In genomic region chr10:133100706-133101463, GRCh38 we compare ENCODE assay signal across 9 cellular contexts. TPM values are rescaled to one million over a fixed set of nuclear protein-coding genes. Genes with fewer than 3 reads are reported as not detected.
DNase-seq lines count a peak whose midpoint lies in the region; ATAC-seq and TF ChIP-seq lines count a peak whose summit lies in the region.
"Had no signal": no experiment of that assay in that cellular context is flagged by ENCODE, and none has a peak within 500 bp of the region (broad histone marks: within the 10 kb centered on the region; RNA-seq: fewer than 3 reads in every experiment).

No MANE protein-coding gene starts in this region.

- H3K27me3 Mint-ChIP-seq in T-cell: peaks cover 10 to 31% of the 10 kb centered on the region in 2 donors

- H4K20me1 ChIP-seq in mammary epithelial cell (ENCODE audit: insufficient read depth, low read length): no peaks in the 10 kb centered on the region

- POLR2A ChIA-PET in T-cell (lab: Charles Lee): no interaction called here

- CTCF ChIA-PET in mammary epithelial cell (lab: Charles Lee; ENCODE audit: low non-redundant PET): no interaction called here
- CTCF ChIA-PET in T-cell (lab: Charles Lee): no interaction called here

- TF ChIP-seq EP300 in upper lobe of left lung (IDR thresholded peaks at IDR 0.05): no peak

- no peak for TF ChIP-seq POLR2A in breast epithelium (IDR thresholded peaks at IDR 0.05)
- no peak for TF ChIP-seq POLR2A in upper lobe of left lung (IDR thresholded peaks at IDR 0.05)

- no peak overlapping the region for H3K27ac Mint-ChIP-seq in T-cell
- H3K27ac Mint-ChIP-seq: mesothelial cell of epicardium had no signal

- no peaks in the 10 kb centered on the region for H3K79me2 ChIP-seq in mammary epithelial cell (ENCODE audit: insufficient read depth, low read length)

- H3K27me3 ChIP-seq in breast epithelium (peaks cover 0 to 100% of the 10 kb centered on the region in 2 donors), mammary epithelial cell (ENCODE audit: insufficient read depth, low read length) (peaks cover 6% of the 10 kb centered on the region), upper lobe of left lung (peaks cover 0 to 3% (median 0%) of the 10 kb centered on the region in 4 donors), aorta (ENCODE audit: control insufficient read depth in 1 of 2, insufficient read depth in 2 of 2, low read length in 1 of 2) (no peaks in the 10 kb centered on the region)

- H3K36me3 ChIP-seq in breast epithelium (no peaks in the 10 kb centered on the region), mammary epithelial cell (ENCODE audit: insufficient read depth, low read length) (no peaks in the 10 kb centered on the region), upper lobe of left lung (no peaks in the 10 kb centered on the region), aorta (ENCODE audit: control insufficient read depth in 1 of 2, insufficient read depth in 2 of 2, low read length in 1 of 2) (no peaks in the 10 kb centered on the region)

- H3K4me3 ChIP-seq in breast epithelium (peak overlapping the region in 2 of 3 donors; percentile 29 to 46), mammary epithelial cell (replicated peaks in 1 of 3; ENCODE audit: insufficient read depth in 1 of 3, low read depth in 2 of 3, low read length in 3 of 3) (no peak overlapping the region), upper lobe of left lung (no peak overlapping the region), aorta (ENCODE audit: low read length in 2 of 2) (no peak overlapping the region)

- dilution Hi-C loops in mammary epithelial cell (cut with HindIII; ENCODE audit: low sequenced_read_pairs): no loop called here

- no peaks in the 10 kb centered on the region for H3K36me3 Mint-ChIP-seq in T-cell
- H3K36me3 Mint-ChIP-seq: mesothelial cell of epicardium had no signal

- no TSS peak for BruUV-seq in mammary epithelial cell (replicated peaks; lab: Mats Ljungman, UMichigan)

- peaks cover 6 to 7% (median 6%) of the 10 kb centered on the region in 3 donors for H3K4me1 Mint-ChIP-seq in T-cell

- in situ Hi-C loops in mammary epithelial cell (cut with MboI; ENCODE audit: low sequenced_read_pairs in 2 of 2): no loop called here

- no peak overlapping the region for H2AFZ ChIP-seq in mammary epithelial cell (ENCODE audit: low read depth, low read length)

- ATAC-seq in T-cell (replicated peaks in 1 of 4): peak in 3 of 4 experiments; percentile 34 to 45 (median 34)
- ATAC-seq in upper lobe of left lung (ENCODE audit: low FRiP score in 2 of 2): no peak
- ATAC-seq in HG02981 (IDR thresholded peaks at IDR 0.05; ENCODE audit: unreplicated experiment): no peak
- no peak for ATAC-seq in aorta (ENCODE audit: low FRiP score)
- ATAC-seq in HG03097 (IDR thresholded peaks at IDR 0.05; ENCODE audit: low FRiP score, unreplicated experiment): no peak

- TF ChIP-seq CTCF in breast epithelium (IDR thresholded peaks at IDR 0.05) (no peak), mammary epithelial cell (conservative IDR thresholded peaks at IDR 0.05 in 1 of 2, IDR thresholded peaks at IDR 0.05 in 1 of 2; ENCODE audit: extremely low read depth in 1 of 2, insufficient read depth in 1 of 2, low read depth in 1 of 2, low read length in 2 of 2) (no peak), upper lobe of left lung (IDR thresholded peaks at IDR 0.05) (no peak)

- H3K9ac ChIP-seq in mammary epithelial cell (ENCODE audit: insufficient read depth, low read length): no peak overlapping the region

- no peaks in the 10 kb centered on the region for H3K9me3 Mint-ChIP-seq in T-cell
- H3K9me3 Mint-ChIP-seq: mesothelial cell of epicardium had no signal

- WGBS in mammary epithelial cell (ENCODE audit: low coverage, missing lambda C conversion rate): 10% methylated on average over 23 of the region's 40 CpGs
- WGBS in upper lobe of left lung, 2 donors: 17 to 21% methylated on average over 30 to 40 of the region's 40 CpGs
- 13% methylated on average over 38 to 40 of the region's 40 CpGs for WGBS in aorta, 2 donors

- H3K9me3 ChIP-seq in breast epithelium (no peaks in the 10 kb centered on the region), mammary epithelial cell (replicated peaks; ENCODE audit: insufficient read depth, low read length) (peaks cover 42% of the 10 kb centered on the region), upper lobe of left lung (no peaks in the 10 kb centered on the region), aorta (ENCODE audit: control insufficient read depth, low read length) (no peaks in the 10 kb centered on the region)

- no peak overlapping the region for H3K27ac ChIP-seq in breast epithelium
- no peak overlapping the region for H3K27ac ChIP-seq in mammary epithelial cell (ENCODE audit: insufficient read depth, low read depth, low read length)
- no peak overlapping the region for H3K27ac ChIP-seq in upper lobe of left lung
- H3K27ac ChIP-seq in aorta (ENCODE audit: low read depth in 1 of 2, low read length in 2 of 2): no peak overlapping the region

- H3K4me3 Mint-ChIP-seq in T-cell: peak overlapping the region in 1 of 3 donors; percentile 10
- H3K4me3 Mint-ChIP-seq: mesothelial cell of epicardium had no signal

- no peak for DNase-seq in breast epithelium (ENCODE audit: low spot score in 2 of 2)
- DNase-seq in mammary epithelial cell: no peak
- DNase-seq in T-cell: peak in 3 of 34 experiments; percentile 4 to 12 (median 6)
- DNase-seq in iPS DF 4.7 (ENCODE audit: extremely low read depth, low spot score): peak; percentile 84
- peak; percentile 37 to 86 for DNase-seq in upper lobe of left lung
- no peak for DNase-seq in aorta

- intact Hi-C loops in breast epithelium (cut with DNase I; ENCODE audit: low total_unique reads) (no loop called here), mammary epithelial cell (cut with micrococcal nuclease) (no loop called here), aorta (cut with DNase I) (no loop called here)

- H3K4me2 ChIP-seq in mammary epithelial cell (ENCODE audit: insufficient read depth, low read depth, low read length): no peak overlapping the region

- H3K4me1 ChIP-seq in breast epithelium: no peaks in the 10 kb centered on the region
- no peaks in the 10 kb centered on the region for H3K4me1 ChIP-seq in mammary epithelial cell (ENCODE audit: insufficient read depth, low read length)
- H3K4me1 ChIP-seq in upper lobe of left lung: peaks cover 0 to 4% (median 0%) of the 10 kb centered on the region in 4 donors
- no peaks in the 10 kb centered on the region for H3K4me1 ChIP-seq in aorta (ENCODE audit: control insufficient read depth in 1 of 2, insufficient read depth in 2 of 2, low read length in 2 of 2)

RNA-seq across cellular contexts. Expression of gene ADGRA1, which starts 13.2 kb away (rescaled TPM):
- total RNA-seq in breast epithelium: under 1 TPM in 1 of 3 donors, not detected in 2; 0.33 TPM
- not detected for total RNA-seq in mammary epithelial cell
- not detected for polyA plus RNA-seq in mammary epithelial cell
- not detected for polyA minus RNA-seq in mammary epithelial cell
- total RNA-seq in T-cell: not detected
- total RNA-seq in upper lobe of left lung: 1 to 10 TPM in 1 of 6 donors, under 1 TPM in 4, not detected in 1; 0.30 to 1.0 (median 0.39) TPM
- not detected for total RNA-seq in aorta
- under 1 TPM in 1 of 2 donors, not detected in 1; 0.20 TPM for polyA plus RNA-seq in aorta
- total RNA-seq: mesothelial cell of epicardium had no signal

RNA-seq across cellular contexts. Expression of gene KNDC1, which starts 59.1 kb away (rescaled TPM):
- total RNA-seq in breast epithelium (1 to 10 TPM in 1 of 3 donors, under 1 TPM in 1, not detected in 1; 0.98 to 2.3 TPM), mammary epithelial cell (1 to 10 TPM in 1 of 2 donors, under 1 TPM in 1; 0.83 to 1.2 TPM), T-cell (1 to 10 TPM in 1 of 5 donors, under 1 TPM in 4; 0.09 to 1.2 (median 0.35) TPM), upper lobe of left lung (10 to 100 TPM in 4 of 6 donors, 1 to 10 TPM in 2; 7.1 to 30.3 (median 15.5) TPM), aorta (under 1 TPM; 0.13 to 0.36 TPM)
- polyA plus RNA-seq in mammary epithelial cell (not detected), aorta (under 1 TPM; 0.05 to 0.25 TPM)
- not detected for polyA minus RNA-seq in mammary epithelial cell

Comparison
In these comparisons a context has a peak if more than half of its experiments do, and no peak if none do; other contexts are left out.
1. H3K4me3 ChIP-seq: peak in breast epithelium (2 of 3); none in mammary epithelial cell (0 of 3), upper lobe of left lung (0 of 4) and aorta (0 of 2).
2. DNase-seq: peak in iPS DF 4.7 (single experiment) and upper lobe of left lung (2 of 2); none in breast epithelium (0 of 2), mammary epithelial cell (single experiment) and aorta (0 of 2).
3. ATAC-seq: peak in T-cell (3 of 4); none in upper lobe of left lung (0 of 2), HG02981 (single experiment), aorta (single experiment) and HG03097 (single experiment).